Comparison of ENCODE assay signal across 8 cellular contexts in the genomic region with DNA sequence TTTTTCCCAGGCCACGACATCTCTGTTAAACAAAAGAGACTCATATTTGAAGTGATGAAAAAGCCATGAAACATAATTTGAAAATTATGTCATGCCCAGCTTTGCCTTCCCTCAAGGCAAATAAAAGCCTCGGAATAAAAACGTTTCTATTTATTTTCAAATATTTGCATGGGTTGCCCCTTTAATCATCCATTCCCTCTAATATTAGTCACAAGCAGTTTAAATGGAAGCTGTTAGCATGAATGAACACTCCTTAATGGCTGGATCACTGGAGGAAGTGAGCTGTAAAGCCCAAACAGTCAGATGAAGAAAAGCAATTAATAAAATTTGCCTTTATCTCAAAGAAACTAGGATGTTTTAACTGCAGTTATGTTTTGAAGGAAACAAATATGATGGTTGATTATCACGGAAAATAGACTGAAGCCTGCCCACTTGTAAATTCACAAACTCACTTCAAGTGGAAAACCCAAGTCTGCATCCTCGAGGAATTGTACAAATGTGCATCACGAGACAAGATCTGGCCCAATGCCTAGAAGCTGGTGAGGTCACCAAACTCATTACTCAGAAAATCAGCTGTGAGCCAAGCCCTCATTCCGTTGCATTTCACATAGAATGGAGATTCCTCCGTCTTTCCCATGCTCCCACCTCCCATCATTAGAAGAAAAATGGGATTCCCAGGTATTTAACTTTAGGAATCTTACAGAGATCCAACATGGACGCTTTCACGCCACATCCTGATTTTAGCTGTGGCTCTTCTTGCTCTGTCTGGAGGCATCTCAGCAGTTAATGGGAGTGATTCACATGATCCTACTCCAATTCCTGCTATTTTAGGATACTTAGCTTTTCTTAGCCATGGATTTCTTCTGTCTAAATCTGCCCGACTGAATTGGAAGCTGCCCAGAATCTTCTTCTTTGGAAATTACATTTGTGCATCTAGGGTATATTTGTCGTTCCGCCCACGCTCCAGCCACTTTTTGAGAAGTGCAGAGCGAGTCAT.
DNase-seq lines count a peak whose midpoint lies in the region; ATAC-seq and TF ChIP-seq lines count a peak whose summit lies in the region.

No MANE protein-coding gene starts in this region.

- DNase-seq in LHCN-M2 (ENCODE audit: low read depth) (peak; percentile 91), cardiac fibroblast (ENCODE audit: low read depth in 2 of 2) (peak; percentile 95), thoracic aorta (ENCODE audit: low spot score) (peak; percentile 58), NCI-H146 treated with DMSO at 0.1 percent for 48 hours (lab: John Stamatoyannopoulos, UW; ENCODE audit: unreplicated experiment) (no peak), NCI-H2081 treated with DMSO at 0.1 percent for 48 hours (lab: John Stamatoyannopoulos, UW) (no peak)
- no peak for DNase-seq in activated CD4-positive, alpha-beta T cell treated with anti-CD3 and anti-CD28 coated beads, Interleukin-2, amount 10 ng/mL, durations not matched to agents 24 days and 14 days
- DNase-seq in activated T-cell treated with anti-CD3 and anti-CD28 coated beads, Interleukin-2, amount 50 U/mL, for 4 hours: no peak

- H3K27me3 ChIP-seq in layer of hippocampus (ENCODE audit: control insufficient read depth, insufficient read depth, low read length) (no peaks in the 10 kb centered on the region), thoracic aorta (replicated peaks; ENCODE audit: insufficient read depth) (no peaks in the 10 kb centered on the region)

- no peaks in the 10 kb centered on the region for H3K36me3 Mint-ChIP-seq in activated CD4-positive, alpha-beta T cell treated with anti-CD3 and anti-CD28 coated beads, Interleukin-2, amount 10 ng/mL, durations not matched to agents 24 days and 14 days (ENCODE audit: low read depth)
- no peaks in the 10 kb centered on the region for H3K36me3 Mint-ChIP-seq in activated T-cell treated with anti-CD3 and anti-CD28 coated beads, Interleukin-2, amount 50 U/mL, for 4 hours (ENCODE audit: insufficient read depth)

- TF ChIP-seq CTCF in cardiac fibroblast (IDR thresholded peaks at IDR 0.05; ENCODE audit: low read depth, low read length) (no peak), thoracic aorta (IDR thresholded peaks at IDR 0.05) (no peak)

- no peaks in the 10 kb centered on the region for H3K9me3 ChIP-seq in thoracic aorta

- H3K4me3 Mint-ChIP-seq in activated CD4-positive, alpha-beta T cell treated with anti-CD3 and anti-CD28 coated beads, Interleukin-2, amount 10 ng/mL, durations not matched to agents 24 days and 14 days: no peak overlapping the region
- H3K4me3 Mint-ChIP-seq in activated T-cell treated with anti-CD3 and anti-CD28 coated beads, Interleukin-2, amount 50 U/mL, for 4 hours: no peak overlapping the region

- no peaks in the 10 kb centered on the region for H3K36me3 ChIP-seq in thoracic aorta

- no peaks in the 10 kb centered on the region for H3K4me1 Mint-ChIP-seq in activated CD4-positive, alpha-beta T cell treated with anti-CD3 and anti-CD28 coated beads, Interleukin-2, amount 10 ng/mL, durations not matched to agents 24 days and 14 days
- H3K4me1 Mint-ChIP-seq in activated T-cell treated with anti-CD3 and anti-CD28 coated beads, Interleukin-2, amount 50 U/mL, for 4 hours (ENCODE audit: low read depth): no peaks in the 10 kb centered on the region

- H3K27me3 Mint-ChIP-seq in activated CD4-positive, alpha-beta T cell treated with anti-CD3 and anti-CD28 coated beads, Interleukin-2, amount 10 ng/mL, durations not matched to agents 24 days and 14 days: peaks cover 1% of the 10 kb centered on the region
- H3K27me3 Mint-ChIP-seq in activated T-cell treated with anti-CD3 and anti-CD28 coated beads, Interleukin-2, amount 50 U/mL, for 4 hours (ENCODE audit: low read depth): peaks cover 5% of the 10 kb centered on the region

- H3K4me3 ChIP-seq in cardiac fibroblast (replicated peaks in 1 of 2; ENCODE audit: low read depth in 2 of 2, low read length in 2 of 2): peak overlapping the region; percentile 1 to 6
- peak overlapping the region; percentile 55 for H3K4me3 ChIP-seq in thoracic aorta

- no peaks in the 10 kb centered on the region for H3K9me3 Mint-ChIP-seq in activated CD4-positive, alpha-beta T cell treated with anti-CD3 and anti-CD28 coated beads, Interleukin-2, amount 10 ng/mL, durations not matched to agents 24 days and 14 days
- peaks cover 3% of the 10 kb centered on the region for H3K9me3 Mint-ChIP-seq in activated T-cell treated with anti-CD3 and anti-CD28 coated beads, Interleukin-2, amount 50 U/mL, for 4 hours

- no peak overlapping the region for H3K27ac Mint-ChIP-seq in activated CD4-positive, alpha-beta T cell treated with anti-CD3 and anti-CD28 coated beads, Interleukin-2, amount 10 ng/mL, durations not matched to agents 24 days and 14 days

- intact Hi-C loops in activated CD4-positive, alpha-beta T cell treated with anti-CD3 and anti-CD28 coated beads, Interleukin-2, amount 10 ng/mL, durations not matched to agents 24 days and 14 days (cut with micrococcal nuclease): no loop called here

- peak; percentile 78 for ATAC-seq in thoracic aorta (ENCODE audit: insufficient number of reproducible peaks, low FRiP score, low read depth)
- no peak for ATAC-seq in activated T-cell treated with anti-CD3 and anti-CD28 coated beads, Interleukin-2, amount 50 U/mL, for 4 hours

- peaks cover 2 to 18% of the 10 kb centered on the region in 2 donors for H3K4me1 ChIP-seq in thoracic aorta (ENCODE audit: control insufficient read depth in 1 of 2, low read depth in 2 of 2)

- H3K27ac ChIP-seq in layer of hippocampus (ENCODE audit: low read depth, low read length) (peak overlapping the region; percentile 17), thoracic aorta (peak overlapping the region; percentile 57 to 72)

Comparison
In these comparisons a context has a peak if more than half of its experiments do, and no peak if none do; other contexts are left out.
1. DNase-seq: peak in LHCN-M2 (single experiment), cardiac fibroblast (2 of 2) and thoracic aorta (single experiment); none in activated CD4-positive, alpha-beta T cell treated with anti-CD3 and anti-CD28 coated beads, Interleukin-2, amount 10 ng/mL, durations not matched to agents 24 days and 14 days (single experiment), activated T-cell treated with anti-CD3 and anti-CD28 coated beads, Interleukin-2, amount 50 U/mL, for 4 hours (single experiment), NCI-H146 treated with DMSO at 0.1 percent for 48 hours (single experiment) and NCI-H2081 treated with DMSO at 0.1 percent for 48 hours (single experiment).